ENCODE assay signal across 1 cellular context in the genomic region with DNA sequence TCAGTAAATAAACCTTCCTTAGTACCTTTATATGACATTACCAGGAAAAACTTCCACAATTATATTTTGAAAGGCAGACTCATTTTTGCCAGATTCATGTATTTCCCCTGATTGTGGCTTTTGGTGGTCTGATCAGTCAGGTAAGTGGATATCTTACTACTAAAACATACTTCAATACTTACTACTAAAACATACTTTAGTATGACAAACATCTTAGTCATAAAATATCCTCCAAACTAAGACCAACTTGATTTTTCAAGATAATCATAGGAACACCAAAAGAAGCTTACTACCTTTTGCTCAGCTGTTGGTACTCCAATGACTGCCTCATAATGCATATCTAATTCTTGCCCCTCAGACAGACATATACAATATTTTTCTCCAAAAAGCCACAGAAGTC.
TF ChIP-seq lines count a peak whose summit lies in the region.

No MANE protein-coding gene starts in this region.

TF ChIP-seq in HCT116, 20 proteins besides CTCF, POLR2A, EP300 and RAD21:
- TF ChIP-seq, protein P1, sequence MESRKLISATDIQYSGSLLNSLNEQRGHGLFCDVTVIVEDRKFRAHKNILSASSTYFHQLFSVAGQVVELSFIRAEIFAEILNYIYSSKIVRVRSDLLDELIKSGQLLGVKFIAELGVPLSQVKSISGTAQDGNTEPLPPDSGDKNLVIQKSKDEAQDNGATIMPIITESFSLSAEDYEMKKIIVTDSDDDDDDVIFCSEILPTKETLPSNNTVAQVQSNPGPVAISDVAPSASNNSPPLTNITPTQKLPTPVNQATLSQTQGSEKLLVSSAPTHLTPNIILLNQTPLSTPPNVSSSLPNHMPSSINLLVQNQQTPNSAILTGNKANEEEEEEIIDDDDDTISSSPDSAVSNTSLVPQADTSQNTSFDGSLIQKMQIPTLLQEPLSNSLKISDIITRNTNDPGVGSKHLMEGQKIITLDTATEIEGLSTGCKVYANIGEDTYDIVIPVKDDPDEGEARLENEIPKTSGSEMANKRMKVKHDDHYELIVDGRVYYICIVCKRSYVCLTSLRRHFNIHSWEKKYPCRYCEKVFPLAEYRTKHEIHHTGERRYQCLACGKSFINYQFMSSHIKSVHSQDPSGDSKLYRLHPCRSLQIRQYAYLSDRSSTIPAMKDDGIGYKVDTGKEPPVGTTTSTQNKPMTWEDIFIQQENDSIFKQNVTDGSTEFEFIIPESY (IDR thresholded peaks at IDR 0.05; ENCODE audit: extremely low read depth, insufficient replicate concordance, low read length): no peak
- TF ChIP-seq SP1 (IDR thresholded peaks at IDR 0.05; ENCODE audit: low read depth): no peak
- no peak for TF ChIP-seq ZNF274 (IDR thresholded peaks at IDR 0.05; ENCODE audit: low read depth, low read length)
- TF ChIP-seq ELF1 (IDR thresholded peaks at IDR 0.05; ENCODE audit: borderline replicate concordance, low read depth): no peak
- TF ChIP-seq, protein P2, sequence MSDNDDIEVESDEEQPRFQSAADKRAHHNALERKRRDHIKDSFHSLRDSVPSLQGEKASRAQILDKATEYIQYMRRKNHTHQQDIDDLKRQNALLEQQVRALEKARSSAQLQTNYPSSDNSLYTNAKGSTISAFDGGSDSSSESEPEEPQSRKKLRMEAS (IDR thresholded peaks at IDR 0.05): no peak
- no peak for TF ChIP-seq EGR1 (IDR thresholded peaks at IDR 0.05; ENCODE audit: low read depth)
- TF ChIP-seq, protein P3, sequence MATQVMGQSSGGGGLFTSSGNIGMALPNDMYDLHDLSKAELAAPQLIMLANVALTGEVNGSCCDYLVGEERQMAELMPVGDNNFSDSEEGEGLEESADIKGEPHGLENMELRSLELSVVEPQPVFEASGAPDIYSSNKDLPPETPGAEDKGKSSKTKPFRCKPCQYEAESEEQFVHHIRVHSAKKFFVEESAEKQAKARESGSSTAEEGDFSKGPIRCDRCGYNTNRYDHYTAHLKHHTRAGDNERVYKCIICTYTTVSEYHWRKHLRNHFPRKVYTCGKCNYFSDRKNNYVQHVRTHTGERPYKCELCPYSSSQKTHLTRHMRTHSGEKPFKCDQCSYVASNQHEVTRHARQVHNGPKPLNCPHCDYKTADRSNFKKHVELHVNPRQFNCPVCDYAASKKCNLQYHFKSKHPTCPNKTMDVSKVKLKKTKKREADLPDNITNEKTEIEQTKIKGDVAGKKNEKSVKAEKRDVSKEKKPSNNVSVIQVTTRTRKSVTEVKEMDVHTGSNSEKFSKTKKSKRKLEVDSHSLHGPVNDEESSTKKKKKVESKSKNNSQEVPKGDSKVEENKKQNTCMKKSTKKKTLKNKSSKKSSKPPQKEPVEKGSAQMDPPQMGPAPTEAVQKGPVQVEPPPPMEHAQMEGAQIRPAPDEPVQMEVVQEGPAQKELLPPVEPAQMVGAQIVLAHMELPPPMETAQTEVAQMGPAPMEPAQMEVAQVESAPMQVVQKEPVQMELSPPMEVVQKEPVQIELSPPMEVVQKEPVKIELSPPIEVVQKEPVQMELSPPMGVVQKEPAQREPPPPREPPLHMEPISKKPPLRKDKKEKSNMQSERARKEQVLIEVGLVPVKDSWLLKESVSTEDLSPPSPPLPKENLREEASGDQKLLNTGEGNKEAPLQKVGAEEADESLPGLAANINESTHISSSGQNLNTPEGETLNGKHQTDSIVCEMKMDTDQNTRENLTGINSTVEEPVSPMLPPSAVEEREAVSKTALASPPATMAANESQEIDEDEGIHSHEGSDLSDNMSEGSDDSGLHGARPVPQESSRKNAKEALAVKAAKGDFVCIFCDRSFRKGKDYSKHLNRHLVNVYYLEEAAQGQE (IDR thresholded peaks at IDR 0.05; ENCODE audit: low read depth): no peak
- TF ChIP-seq, protein P4, sequence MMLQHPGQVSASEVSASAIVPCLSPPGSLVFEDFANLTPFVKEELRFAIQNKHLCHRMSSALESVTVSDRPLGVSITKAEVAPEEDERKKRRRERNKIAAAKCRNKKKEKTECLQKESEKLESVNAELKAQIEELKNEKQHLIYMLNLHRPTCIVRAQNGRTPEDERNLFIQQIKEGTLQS (IDR thresholded peaks at IDR 0.05): no peak
- TF ChIP-seq EZH2 (IDR thresholded peaks at IDR 0.05): no peak
- no peak for TF ChIP-seq FOSL1 (IDR thresholded peaks at IDR 0.05; ENCODE audit: low read depth)
- TF ChIP-seq SRF (IDR thresholded peaks at IDR 0.05; ENCODE audit: low read depth): no peak
- no peak for TF ChIP-seq TCF7L2 (IDR thresholded peaks at IDR 0.05; ENCODE audit: borderline replicate concordance, extremely low read depth, insufficient read depth, insufficient read length)
- no peak for TF ChIP-seq YY1 (IDR thresholded peaks at IDR 0.05; ENCODE audit: extremely low read depth, insufficient replicate concordance, low read depth, low read length)
- no peak for TF ChIP-seq JUND (IDR thresholded peaks at IDR 0.05)
- TF ChIP-seq CBX3 (IDR thresholded peaks at IDR 0.05; ENCODE audit: low read depth): no peak
- TF ChIP-seq SIN3A (IDR thresholded peaks at IDR 0.05; ENCODE audit: low read depth): no peak
- TF ChIP-seq EZH2phosphoT487 (IDR thresholded peaks at IDR 0.05; ENCODE audit: borderline replicate concordance): no peak
- TF ChIP-seq CEBPB (IDR thresholded peaks at IDR 0.05; ENCODE audit: low read depth): no peak
